In the genomic region with DNA sequence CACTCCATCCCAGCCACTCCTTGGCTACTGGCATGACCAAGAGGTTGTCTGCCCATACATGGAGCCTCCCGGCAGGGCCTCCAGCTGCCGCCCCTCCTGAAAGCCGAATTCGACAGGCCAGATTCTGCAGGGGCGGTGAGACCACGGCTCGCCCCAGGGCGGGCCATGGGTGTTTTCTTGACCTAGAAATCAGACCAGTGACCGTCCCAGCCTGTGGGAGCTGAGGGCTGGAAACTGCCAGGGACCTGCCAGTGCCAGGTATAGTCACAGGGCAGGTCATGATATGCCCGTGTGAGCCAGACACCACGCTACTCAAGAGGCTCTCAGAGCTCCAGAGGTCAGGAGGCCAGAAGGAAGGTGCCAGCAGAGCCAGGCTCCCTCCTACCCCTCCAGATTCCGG, we compare ENCODE assay signal across 18 cellular contexts. TPM values are rescaled to one million over a fixed set of nuclear protein-coding genes. Genes with fewer than 3 reads are reported as not detected.
DNase-seq lines count a peak whose midpoint lies in the region; ATAC-seq, FAIRE-seq and TF ChIP-seq lines count a peak whose summit lies in the region.
"Had no signal": no experiment of that assay in that cellular context is flagged by ENCODE, and none has a peak within 500 bp of the region (broad histone marks: within the 10 kb centered on the region; RNA-seq: fewer than 3 reads in every experiment).

No MANE protein-coding gene starts in this region.

- CTCF ChIA-PET in A549 (lab: Yijun Ruan, JAX): interaction anchor here (0.6 to 1.0 kb wide), 3 partner anchors 15 to 250 kb away, joined by 3 to 4 read pairs (median 3); no protein-coding TSS in a partner anchor

- H3K36me3 ChIP-seq in gastroesophageal sphincter: peaks cover 0 to 38% of the 10 kb centered on the region in 2 donors
- H3K36me3 ChIP-seq in sigmoid colon: peaks cover 13 to 42% (median 22%) of the 10 kb centered on the region in 4 donors

- WGBS in A549 (ENCODE audit: missing lambda C conversion rate): 91% methylated on average over 11 of the region's 12 CpGs
- WGBS in gastroesophageal sphincter (ENCODE audit: low coverage in 1 of 2), 2 donors: 53 to 100% methylated on average over 1 to 2 of the region's 12 CpGs
- WGBS in sigmoid colon, 2 donors: 88 to 90% methylated on average over 12 of the region's 12 CpGs

- TF ChIP-seq RAD21 in A549 (conservative IDR thresholded peaks at IDR 0.05 in 1 of 2, IDR thresholded peaks at IDR 0.05 in 1 of 2): no peak

- H3K4me1 ChIP-seq in A549: peaks cover 5% of the 10 kb centered on the region; the same call in 1 of the 3 replicates
- H3K4me1 ChIP-seq in gastroesophageal sphincter: peaks cover 0 to 79% (median 21%) of the 10 kb centered on the region in 3 donors
- peaks cover 0 to 49% (median 47%) of the 10 kb centered on the region in 4 donors for H3K4me1 ChIP-seq in sigmoid colon
- H3K4me1 ChIP-seq: HAP-1 had no signal

- in situ Hi-C loops in ACHN (cut with HindIII; ENCODE audit: low pct_ligation_motif_present, low pct_unique_long_range_greater_than_20kb, low sequenced_read_pairs): no loop called here

- ATAC-seq in A549: peak; percentile 25 to 40; a peak in 3 of 6 replicates
- no peak for ATAC-seq in gastroesophageal sphincter
- peak; percentile 9 for ATAC-seq in left colon
- ATAC-seq in esophagus mucosa: no peak
- ATAC-seq: PC-3 had no signal

- TF ChIP-seq POLR2A in A549 (IDR thresholded peaks at IDR 0.05; ENCODE audit: low read length) (no peak), gastroesophageal sphincter (IDR thresholded peaks at IDR 0.05) (no peak), sigmoid colon (IDR thresholded peaks at IDR 0.05) (no peak)

- intact Hi-C loops in left colon (cut with DNase I, micrococcal nuclease) (no loop called here), sigmoid colon (cut with DNase I) (no loop called here)

- no peak overlapping the region for H3K4me3 ChIP-seq in A549
- no peak overlapping the region for H3K4me3 ChIP-seq in gastroesophageal sphincter
- H3K4me3 ChIP-seq in sigmoid colon: no peak overlapping the region
- H3K4me3 ChIP-seq: HAP-1 had no signal

- H3K9me3 ChIP-seq in A549 (no peaks in the 10 kb centered on the region), gastroesophageal sphincter (no peaks in the 10 kb centered on the region), sigmoid colon (no peaks in the 10 kb centered on the region)
- H3K9me3 ChIP-seq: HAP-1 had no signal

- no peak overlapping the region for H3K4me2 ChIP-seq in A549

- no peak for FAIRE-seq in A549 (lab: Jason Lieb, UNC)

- no peak for TF ChIP-seq CTCF in A549 (IDR thresholded peaks at IDR 0.05)
- TF ChIP-seq CTCF in gastroesophageal sphincter (IDR thresholded peaks at IDR 0.05): no peak
- TF ChIP-seq CTCF in sigmoid colon (IDR thresholded peaks at IDR 0.05): no peak

- H3K27ac ChIP-seq in A549 (no peak overlapping the region), gastroesophageal sphincter (peak overlapping the region; percentile 68 to 90 (median 85)), sigmoid colon (peak overlapping the region; percentile 83 to 89 (median 86))
- H3K27ac ChIP-seq: C4-2B had no signal

- no peaks in the 10 kb centered on the region for H3K27me3 ChIP-seq in gastroesophageal sphincter
- no peaks in the 10 kb centered on the region for H3K27me3 ChIP-seq in sigmoid colon

- DNase-seq in A549 (ENCODE audit: low read depth in 1 of 2, low spot score in 1 of 2) (no peak), left colon (no peak), sigmoid colon (peak; percentile 66), ACHN (no peak), HCEC 1CT (no peak), HUDEP-2 (lab: John Stamatoyannopoulos, UW; ENCODE audit: unreplicated experiment in 76 of 76) (no peak)
- DNase-seq: 8988T, COR-L47, DMS153, NCI-H146, NCI-H2081 treated with DMSO at 0.1 percent for 48 hours, NCI-H345, NCI-H69, PC-3 had no signal

- POLR2A ChIA-PET in A549 (lab: Yijun Ruan, JAX): no interaction called here

- TF ChIP-seq EP300 in A549 (IDR thresholded peaks at IDR 0.05) (no peak), gastroesophageal sphincter (IDR thresholded peaks at IDR 0.05) (no peak), sigmoid colon (IDR thresholded peaks at IDR 0.05) (no peak)

TF ChIP-seq in A549, 52 proteins besides CTCF, POLR2A, EP300 and RAD21:
- TF ChIP-seq CEBPB (IDR thresholded peaks at IDR 0.05) (no peak), RCOR1 (IDR thresholded peaks at IDR 0.05; ENCODE audit: low read depth, low read length) (no peak), CHD2 (IDR thresholded peaks at IDR 0.05; ENCODE audit: low read length, partially characterized antibody) (no peak), HDAC2 (IDR thresholded peaks at IDR 0.05) (no peak), MAFK (IDR thresholded peaks at IDR 0.05; ENCODE audit: partially characterized antibody) (no peak), SMC3 (IDR thresholded peaks at IDR 0.05) (no peak), FOXS1 (CRISPR knock-in tag; IDR thresholded peaks at IDR 0.05) (no peak), NFE2L2 (conservative IDR thresholded peaks at IDR 0.05; ENCODE audit: low read length) (no peak), HEYL (CRISPR knock-in tag; IDR thresholded peaks at IDR 0.05) (no peak), MAZ (IDR thresholded peaks at IDR 0.05; ENCODE audit: borderline replicate concordance, low read depth, low read length) (no peak), HOXB5 (CRISPR knock-in tag; IDR thresholded peaks at IDR 0.05) (no peak)

RNA-seq across cellular contexts. Expression of a gene that starts 16.8 kb away (rescaled TPM):
- 30.4 and 33.0 TPM in 2 replicates for polyA plus RNA-seq in A549 (2011; rRNA removed)
- 80.8 and 92.4 TPM in 2 replicates for polyA plus RNA-seq in A549 (2012; cell fraction: cytosol; rRNA removed)
- 89.4 and 104 TPM in 2 replicates for polyA plus RNA-seq in A549 (2012; cell fraction: nucleus; rRNA removed)
- polyA plus RNA-seq in A549 (2017; fragmentation: RNase III; extraction: RNeasy Plus Mini Kit Qiagen cat#74134 plus additional on column Dnase treatment): 54.7 to 61.8 TPM (median 54.9 TPM) in 3 replicates
- polyA minus RNA-seq in A549 (2011; rRNA and poly(A)+ RNA removed): 44.8 and 49.2 TPM in 2 replicates
- 100 to 1,000 TPM; 192 to 257 (median 235) TPM for total RNA-seq in gastroesophageal sphincter
- total RNA-seq in left colon: 10 to 100 TPM; 52.2 to 74.6 TPM
- 100 to 1,000 TPM in 3 of 4 donors, 10 to 100 TPM in 1; 91.3 to 167 (median 125) TPM for total RNA-seq in sigmoid colon
- 10 to 100 TPM; 38.4 to 66.8 (median 52.9) TPM for polyA plus RNA-seq in sigmoid colon
- 28.8 TPM for total RNA-seq in esophagus mucosa

RNA-seq across cellular contexts. Expression of a gene that starts 21.2 kb away (rescaled TPM):
- polyA plus RNA-seq in A549 (2011; rRNA removed) (not detected in 2 replicates), A549 (2017; fragmentation: RNase III; extraction: RNeasy Plus Mini Kit Qiagen cat#74134 plus additional on column Dnase treatment) (not detected in 3 replicates), sigmoid colon (1 to 10 TPM in 1 of 3 donors, under 1 TPM in 2; 0.19 to 2.4 (median 0.69) TPM)
- polyA plus RNA-seq in A549 (2012; cell fraction: cytosol; rRNA removed): not detected in 2 replicates
- not detected in 2 replicates for polyA plus RNA-seq in A549 (2012; cell fraction: nucleus; rRNA removed)
- not detected in 2 replicates for polyA minus RNA-seq in A549 (2011; rRNA and poly(A)+ RNA removed)
- total RNA-seq in gastroesophageal sphincter (1 to 10 TPM in 2 of 4 donors, under 1 TPM in 1, not detected in 1; 0.69 to 8.6 (median 7.3) TPM), left colon (not detected), sigmoid colon (under 1 TPM in 1 of 4 donors, not detected in 3; 0.71 TPM), esophagus mucosa (not detected)
- total RNA-seq: PC-3 had no signal

RNA-seq across cellular contexts. Expression of a gene that starts 31.2 kb away (rescaled TPM):
- polyA plus RNA-seq in A549 (2011; rRNA removed) (526 and 680 TPM in 2 replicates), A549 (2017; fragmentation: RNase III; extraction: RNeasy Plus Mini Kit Qiagen cat#74134 plus additional on column Dnase treatment) (971 to 1,113 TPM (median 999 TPM) in 3 replicates), sigmoid colon (1,000 to 10,000 TPM in 2 of 3 donors, 100 to 1,000 TPM in 1; 906 to 1,654 (median 1,225) TPM)
- polyA plus RNA-seq in A549 (2012; cell fraction: cytosol; rRNA removed): 739 and 972 TPM in 2 replicates
- 944 and 1,422 TPM in 2 replicates for polyA plus RNA-seq in A549 (2012; cell fraction: nucleus; rRNA removed)
- 645 and 954 TPM in 2 replicates for polyA minus RNA-seq in A549 (2011; rRNA and poly(A)+ RNA removed)
- total RNA-seq in gastroesophageal sphincter (1,000 to 10,000 TPM; 2,212 to 2,463 (median 2,311) TPM), left colon (1,000 to 10,000 TPM; 1,955 to 2,053 TPM), sigmoid colon (1,000 to 10,000 TPM; 1,842 to 2,448 (median 2,055) TPM), esophagus mucosa (2,169 TPM)

RNA-seq across cellular contexts. Expression of a gene that starts 53.4 kb away (rescaled TPM):
- polyA plus RNA-seq in A549 (2011; rRNA removed): 4.5 and 5.2 TPM in 2 replicates
- 8.6 and 11.9 TPM in 2 replicates for polyA plus RNA-seq in A549 (2012; cell fraction: cytosol; rRNA removed)
- 17.1 and 17.4 TPM in 2 replicates for polyA plus RNA-seq in A549 (2012; cell fraction: nucleus; rRNA removed)
- polyA plus RNA-seq in A549 (2017; fragmentation: RNase III; extraction: RNeasy Plus Mini Kit Qiagen cat#74134 plus additional on column Dnase treatment): 10.6 to 12.8 TPM (median 11.3 TPM) in 3 replicates
- 8.8 and 10.8 TPM in 2 replicates for polyA minus RNA-seq in A549 (2011; rRNA and poly(A)+ RNA removed)
- total RNA-seq in gastroesophageal sphincter: 10 to 100 TPM; 15.3 to 26.4 (median 16.8) TPM
- 10 to 100 TPM; 25.1 to 27.7 TPM for total RNA-seq in left colon
- 10 to 100 TPM; 16.5 to 29.9 (median 19.3) TPM for total RNA-seq in sigmoid colon
- polyA plus RNA-seq in sigmoid colon: 10 to 100 TPM in 2 of 3 donors, 1 to 10 TPM in 1; 7.2 to 21.8 (median 15.0) TPM
- total RNA-seq in esophagus mucosa: 19.3 TPM

Comparison
In these comparisons a context has a peak if more than half of its experiments do, and no peak if none do; other contexts are left out.
1. ATAC-seq: peak in A549 (2 of 2) and left colon (single experiment); none in gastroesophageal sphincter (single experiment) and esophagus mucosa (single experiment).
2. H3K27ac ChIP-seq: peak in gastroesophageal sphincter (4 of 4) and sigmoid colon (4 of 4); none in A549 (0 of 2).